35 cellular contexts compared by ENCODE assay signal in the genomic region with DNA sequence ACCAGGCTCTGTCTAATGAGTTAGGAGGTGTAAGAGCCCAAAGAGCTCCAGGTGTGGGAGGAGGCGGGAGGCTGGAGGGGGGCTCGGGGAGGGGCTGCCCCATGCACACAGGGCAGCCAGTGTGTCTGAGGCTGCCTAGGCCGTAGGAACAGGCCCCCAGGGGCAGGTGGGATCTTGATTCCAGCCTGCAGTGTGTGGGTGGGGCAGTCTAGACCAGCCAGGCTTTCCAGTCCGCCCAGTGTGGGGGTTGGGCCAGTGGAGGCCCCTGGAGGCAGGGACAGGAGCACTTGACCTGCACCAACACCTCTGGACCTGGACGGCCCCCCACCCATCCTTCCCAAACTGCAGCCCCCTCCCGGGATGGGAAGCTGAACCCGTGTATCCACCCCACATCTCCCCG. TPM values are rescaled to one million over a fixed set of nuclear protein-coding genes. Genes with fewer than 3 reads are reported as not detected.
DNase-seq lines count a peak whose midpoint lies in the region; ATAC-seq and TF ChIP-seq lines count a peak whose summit lies in the region.
"Had no signal": no experiment of that assay in that cellular context is flagged by ENCODE, and none has a peak within 500 bp of the region (broad histone marks: within the 10 kb centered on the region; RNA-seq: fewer than 3 reads in every experiment).

No MANE protein-coding gene starts in this region.

- no peaks in the 10 kb centered on the region for H3K9me2 ChIP-seq in PC-9 (ENCODE audit: insufficient read depth)

- CTCF ChIA-PET in Caco-2 (lab: Charles Lee) (interaction anchor here (1.4 kb wide), 1 partner anchor 22 kb away, joined by 9 read pairs; no protein-coding TSS in a partner anchor), PC-9 (lab: Charles Lee) (interaction anchor here (0.6 kb wide), 2 partner anchors 22 to 209 kb away, joined by 5 to 23 read pairs; no protein-coding TSS in a partner anchor)

- no peak overlapping the region for H3K4me3 Mint-ChIP-seq in Caco-2 (ENCODE audit: unreplicated experiment)
- H3K4me3 Mint-ChIP-seq in stimulated activated memory B cell treated with anti-CD40 and anti-IgM and Interleukin-4, amounts not matched to agents 10 μg/mL and 1 μg/mL and 100 μg/mL, for 72 hours: no peak overlapping the region
- H3K4me3 Mint-ChIP-seq: CD4-positive, alpha-beta T cell; IgD-negative memory B cell; type B pancreatic cell had no signal

- H3K4me1 Mint-ChIP-seq in Caco-2 (ENCODE audit: low read depth, unreplicated experiment): peaks cover 4% of the 10 kb centered on the region
- peaks cover 4% of the 10 kb centered on the region for H3K4me1 Mint-ChIP-seq in stimulated activated memory B cell treated with anti-CD40 and anti-IgM and Interleukin-4, amounts not matched to agents 10 μg/mL and 1 μg/mL and 100 μg/mL, for 72 hours

- no peak overlapping the region for H3K27ac Mint-ChIP-seq in Caco-2 (ENCODE audit: unreplicated experiment)
- no peak overlapping the region for H3K27ac Mint-ChIP-seq in stimulated activated memory B cell treated with anti-CD40 and anti-IgM and Interleukin-4, amounts not matched to agents 10 μg/mL and 1 μg/mL and 100 μg/mL, for 72 hours
- H3K27ac Mint-ChIP-seq: activated T-helper 2 cell treated with anti-CD3 and anti-CD28 coated beads, Interferon-gamma antibody, Interleukin-2, Interleukin-4, amounts not matched to agents 10 μg/mL and 5 μg/mL and 100 μg/mL, durations not matched to agents 14 hours and 24 hours and 36 hours; CD4-positive, alpha-beta T cell; IgD-negative memory B cell; progenitor cell of endocrine pancreas; type B pancreatic cell had no signal

- peak; percentile 68 for DNase-seq in Caco-2
- DNase-seq in PC-9: peak; percentile 48 to 69
- DNase-seq in left lung: no peak
- no peak for DNase-seq in nucleus accumbens (lab: John Stamatoyannopoulos, UW)
- DNase-seq in activated CD4-positive, alpha-beta T cell treated with anti-CD3 and anti-CD28 coated beads for 48 hours: no peak
- DNase-seq: activated CD4-positive, alpha-beta T cell treated with anti-CD3 and anti-CD28 coated beads for 4 hours; activated CD8-positive, alpha-beta memory T cell treated with anti-CD3 and anti-CD28 coated beads for 24 hours; activated naive CD4-positive, alpha-beta T cell treated with anti-CD3 and anti-CD28 coated beads, Interleukin-2, amount 50 U/mL, for 16 hours; activated T-cell treated with anti-CD3 and anti-CD28 coated beads for 4 hours; amniotic stem cell; brain microvascular endothelial cell; CD4-positive, alpha-beta T cell; DMS 273 treated with DMSO at 0.1 percent for 48 hours; HCEC 1CT; hippocampal formation; left cardiac atrium; mesendoderm; NCI-H446 treated with DMSO at 0.1 percent for 48 hours; NCI-H82; stimulated activated CD4-positive, alpha-beta T cell treated with anti-CD3 and anti-CD28 coated beads, Interleukin-2, amount 100 ng/mL, for 48 hours had no signal

- H3K36me3 ChIP-seq in Caco-2 (ENCODE audit: control insufficient read depth, insufficient read depth, low read length) (no peaks in the 10 kb centered on the region), PC-9 (ENCODE audit: low read depth) (no peaks in the 10 kb centered on the region), left lung (no peaks in the 10 kb centered on the region)
- H3K36me3 ChIP-seq: brain microvascular endothelial cell, gastroesophageal sphincter had no signal

- ATAC-seq in left lung (peak; percentile 73), HG03354 (IDR thresholded peaks at IDR 0.05; ENCODE audit: poor library complexity, severe bottlenecking, unreplicated experiment) (no peak), GM19452 (IDR thresholded peaks at IDR 0.05; ENCODE audit: unreplicated experiment) (no peak)
- ATAC-seq in stimulated activated memory B cell treated with anti-CD40 and anti-IgM and Interleukin-4, amounts not matched to agents 10 μg/mL and 1 μg/mL and 100 μg/mL, for 72 hours: peak; percentile 45
- ATAC-seq: A549, gastroesophageal sphincter, GM12878, left cardiac atrium, sciatic nerve had no signal

- no peak overlapping the region for H3K4me3 ChIP-seq in Caco-2 (ENCODE audit: low read depth, low read length)
- H3K4me3 ChIP-seq in PC-9: no peak overlapping the region
- no peak overlapping the region for H3K4me3 ChIP-seq in left lung
- H3K4me3 ChIP-seq: A549, gastroesophageal sphincter, GM12878 had no signal

- no TSS peak for BruUV-seq in Caco-2 (replicated peaks; lab: Mats Ljungman, UMichigan)
- BruUV-seq in PC-9 (replicated peaks; lab: Mats Ljungman, UMichigan): no TSS peak

- no peaks in the 10 kb centered on the region for H3K79me2 ChIP-seq in PC-9 (ENCODE audit: low read depth)

- H3K9me3 ChIP-seq in Caco-2 (no peaks in the 10 kb centered on the region), PC-9 (ENCODE audit: insufficient read depth, low read depth) (no peaks in the 10 kb centered on the region), left lung (no peaks in the 10 kb centered on the region)
- H3K9me3 ChIP-seq: A549, gastroesophageal sphincter had no signal

- TF ChIP-seq CTCF in Caco-2 (IDR thresholded peaks at IDR 0.05; ENCODE audit: insufficient read depth in 1 of 2, low read depth in 1 of 2, low read length in 1 of 2, severe bottlenecking in 1 of 2, unreplicated experiment in 1 of 2) (no peak), PC-9 (conservative IDR thresholded peaks at IDR 0.05) (no peak), left lung (IDR thresholded peaks at IDR 0.05) (no peak)

- POLR2A ChIA-PET in Caco-2 (lab: Charles Lee): no interaction called here
- POLR2A ChIA-PET in PC-9 (lab: Charles Lee; ENCODE audit: unreplicated experiment): no interaction called here

- intact Hi-C loops in Caco-2 (cut with micrococcal nuclease; ENCODE audit: unreplicated experiment) (no loop called here), PC-9 (cut with micrococcal nuclease; ENCODE audit: unreplicated experiment) (no loop called here), left lung (cut with DNase I) (no loop called here)

- H3K27ac ChIP-seq in PC-9: no peak overlapping the region
- no peak overlapping the region for H3K27ac ChIP-seq in left lung
- H3K27ac ChIP-seq: A549, brain microvascular endothelial cell, gastroesophageal sphincter had no signal

- peaks cover 14% of the 10 kb centered on the region for H3F3A ChIP-seq in PC-9 (ENCODE audit: insufficient read depth, low read depth)

- H3K36me3 Mint-ChIP-seq in Caco-2 (ENCODE audit: insufficient read depth, unreplicated experiment): no peaks in the 10 kb centered on the region
- no peaks in the 10 kb centered on the region for H3K36me3 Mint-ChIP-seq in stimulated activated memory B cell treated with anti-CD40 and anti-IgM and Interleukin-4, amounts not matched to agents 10 μg/mL and 1 μg/mL and 100 μg/mL, for 72 hours
- H3K36me3 Mint-ChIP-seq: IgD-negative memory B cell, type B pancreatic cell had no signal

- H3K27me3 ChIP-seq in Caco-2 (replicated peaks; ENCODE audit: control insufficient read depth, insufficient read depth, low read length) (no peaks in the 10 kb centered on the region), PC-9 (ENCODE audit: insufficient read depth, low read depth) (no peaks in the 10 kb centered on the region), left lung (peaks cover 5 to 46% of the 10 kb centered on the region in 2 donors)

- no peaks in the 10 kb centered on the region for H4K20me1 ChIP-seq in PC-9 (ENCODE audit: insufficient read depth)

- H3K9me3 Mint-ChIP-seq in Caco-2 (ENCODE audit: unreplicated experiment): no peaks in the 10 kb centered on the region
- H3K9me3 Mint-ChIP-seq in stimulated activated memory B cell treated with anti-CD40 and anti-IgM and Interleukin-4, amounts not matched to agents 10 μg/mL and 1 μg/mL and 100 μg/mL, for 72 hours: no peaks in the 10 kb centered on the region
- H3K9me3 Mint-ChIP-seq: activated T-helper 2 cell treated with anti-CD3 and anti-CD28 coated beads, Interferon-gamma antibody, Interleukin-2, Interleukin-4, amounts not matched to agents 10 μg/mL and 5 μg/mL and 100 μg/mL, durations not matched to agents 14 hours and 24 hours and 36 hours; CD4-positive, alpha-beta T cell; IgD-negative memory B cell; type B pancreatic cell had no signal

- H3K4me2 ChIP-seq in PC-9: peak overlapping the region; percentile 67
- H3K4me2 ChIP-seq: A549 had no signal

- no peaks in the 10 kb centered on the region for H3K27me3 Mint-ChIP-seq in Caco-2 (ENCODE audit: insufficient read depth, unreplicated experiment)
- peaks cover 35% of the 10 kb centered on the region for H3K27me3 Mint-ChIP-seq in stimulated activated memory B cell treated with anti-CD40 and anti-IgM and Interleukin-4, amounts not matched to agents 10 μg/mL and 1 μg/mL and 100 μg/mL, for 72 hours

- H3K4me1 ChIP-seq in Caco-2: peaks cover 10% of the 10 kb centered on the region
- peaks cover 14% of the 10 kb centered on the region for H3K4me1 ChIP-seq in PC-9 (replicated peaks; ENCODE audit: insufficient read depth)
- no peaks in the 10 kb centered on the region for H3K4me1 ChIP-seq in left lung
- H3K4me1 ChIP-seq: A549 had no signal

- H2AFZ ChIP-seq in PC-9: no peak overlapping the region

RNA-seq across cellular contexts. Expression of gene CAMSAP3, which starts 5.4 kb away (rescaled TPM):
- total RNA-seq in Caco-2 (2022) (60.5 and 61.6 TPM in 2 replicates), PC-9 (2021) (25.9 and 27.8 TPM in 2 replicates), left lung (10 to 100 TPM; 20.5 to 22.3 TPM)
- total RNA-seq: fibroblast of lung, myocyte, RPMI7951, sciatic nerve had no signal

RNA-seq across cellular contexts. Expression of gene XAB2, which starts 39.1 kb away (rescaled TPM):
- total RNA-seq in Caco-2 (2022) (44.7 and 47.9 TPM in 2 replicates), PC-9 (2021) (44.9 and 51.3 TPM in 2 replicates), left lung (10 to 100 TPM; 32.8 to 33.7 TPM)

RNA-seq across cellular contexts. Expression of gene PET100, which starts 39.3 kb away (rescaled TPM):
- total RNA-seq in Caco-2 (2022) (138 and 139 TPM in 2 replicates), PC-9 (2021) (149 and 222 TPM in 2 replicates), left lung (10 to 100 TPM; 92.6 to 98.6 TPM)

RNA-seq across cellular contexts. Expression of gene PCP2, which starts 43.3 kb away (rescaled TPM):
- total RNA-seq in Caco-2 (2022) (0.88 and 1.9 TPM in 2 replicates), PC-9 (2021) (0.92 and 1.0 TPM in 2 replicates), left lung (1 to 10 TPM; 1.6 to 1.8 TPM)
- total RNA-seq: chondrocyte, fibroblast of lung, gastroesophageal sphincter, left cardiac atrium, myocyte, RPMI7951, sciatic nerve had no signal

RNA-seq across cellular contexts. Expression of gene STXBP2, which starts 46.7 kb away (rescaled TPM):
- total RNA-seq in Caco-2 (2022) (113 and 125 TPM in 2 replicates), PC-9 (2021) (148 and 201 TPM in 2 replicates), left lung (100 to 1,000 TPM; 153 to 277 TPM)
- total RNA-seq: myocyte had no signal

Comparison
In these comparisons a context has a peak if more than half of its experiments do, and no peak if none do; other contexts are left out.
1. DNase-seq: peak in Caco-2 (2 of 2) and PC-9 (2 of 2); none in left lung (0 of 2), nucleus accumbens (0 of 56) and activated CD4-positive, alpha-beta T cell treated with anti-CD3 and anti-CD28 coated beads for 48 hours (single experiment).
2. ATAC-seq: peak in left lung (single experiment) and stimulated activated memory B cell treated with anti-CD40 and anti-IgM and Interleukin-4, amounts not matched to agents 10 μg/mL and 1 μg/mL and 100 μg/mL, for 72 hours (single experiment); none in HG03354 (single experiment) and GM19452 (single experiment).